ENCODE assay signal across 2 cellular contexts in the genomic region with DNA sequence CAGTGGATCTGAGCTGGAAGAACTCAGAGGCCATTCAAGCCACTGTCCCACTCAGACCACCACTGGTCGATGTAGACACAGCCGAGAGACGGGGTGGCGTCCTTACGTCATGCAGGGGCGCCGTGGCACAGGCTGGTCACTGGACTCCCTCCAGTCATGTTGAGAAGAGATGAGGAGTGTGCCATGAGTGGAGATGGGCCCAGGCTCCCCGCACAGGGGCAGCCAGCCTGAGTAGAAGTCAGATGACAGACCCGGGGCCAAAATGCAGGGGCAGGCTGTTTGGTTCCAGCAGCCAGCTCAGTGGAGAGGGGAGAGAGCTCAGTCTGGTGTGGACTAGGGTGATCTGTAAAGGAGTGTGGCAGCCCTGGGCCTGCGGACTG.
TF ChIP-seq lines count a peak whose summit lies in the region.

No MANE protein-coding gene starts in this region.

TF ChIP-seq in HEK293, 187 proteins besides CTCF, POLR2A, EP300 and RAD21:
- TF ChIP-seq, protein P1, sequence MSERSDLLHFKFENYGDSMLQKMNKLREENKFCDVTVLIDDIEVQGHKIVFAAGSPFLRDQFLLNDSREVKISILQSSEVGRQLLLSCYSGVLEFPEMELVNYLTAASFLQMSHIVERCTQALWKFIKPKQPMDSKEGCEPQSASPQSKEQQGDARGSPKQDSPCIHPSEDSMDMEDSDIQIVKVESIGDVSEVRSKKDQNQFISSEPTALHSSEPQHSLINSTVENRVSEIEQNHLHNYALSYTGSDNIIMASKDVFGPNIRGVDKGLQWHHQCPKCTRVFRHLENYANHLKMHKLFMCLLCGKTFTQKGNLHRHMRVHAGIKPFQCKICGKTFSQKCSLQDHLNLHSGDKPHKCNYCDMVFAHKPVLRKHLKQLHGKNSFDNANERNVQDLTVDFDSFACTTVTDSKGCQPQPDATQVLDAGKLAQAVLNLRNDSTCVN (tag by site-specific recombination; optimal IDR thresholded peaks at IDR 0.05): no peak
- TF ChIP-seq ZNF548 (tag by site-specific recombination; IDR thresholded peaks at IDR 0.05) (no peak), ZNF426 (tag by site-specific recombination; IDR thresholded peaks at IDR 0.05) (no peak), ZNF629 (tag by site-specific recombination; IDR thresholded peaks at IDR 0.05) (no peak)
- TF ChIP-seq, protein P2, sequence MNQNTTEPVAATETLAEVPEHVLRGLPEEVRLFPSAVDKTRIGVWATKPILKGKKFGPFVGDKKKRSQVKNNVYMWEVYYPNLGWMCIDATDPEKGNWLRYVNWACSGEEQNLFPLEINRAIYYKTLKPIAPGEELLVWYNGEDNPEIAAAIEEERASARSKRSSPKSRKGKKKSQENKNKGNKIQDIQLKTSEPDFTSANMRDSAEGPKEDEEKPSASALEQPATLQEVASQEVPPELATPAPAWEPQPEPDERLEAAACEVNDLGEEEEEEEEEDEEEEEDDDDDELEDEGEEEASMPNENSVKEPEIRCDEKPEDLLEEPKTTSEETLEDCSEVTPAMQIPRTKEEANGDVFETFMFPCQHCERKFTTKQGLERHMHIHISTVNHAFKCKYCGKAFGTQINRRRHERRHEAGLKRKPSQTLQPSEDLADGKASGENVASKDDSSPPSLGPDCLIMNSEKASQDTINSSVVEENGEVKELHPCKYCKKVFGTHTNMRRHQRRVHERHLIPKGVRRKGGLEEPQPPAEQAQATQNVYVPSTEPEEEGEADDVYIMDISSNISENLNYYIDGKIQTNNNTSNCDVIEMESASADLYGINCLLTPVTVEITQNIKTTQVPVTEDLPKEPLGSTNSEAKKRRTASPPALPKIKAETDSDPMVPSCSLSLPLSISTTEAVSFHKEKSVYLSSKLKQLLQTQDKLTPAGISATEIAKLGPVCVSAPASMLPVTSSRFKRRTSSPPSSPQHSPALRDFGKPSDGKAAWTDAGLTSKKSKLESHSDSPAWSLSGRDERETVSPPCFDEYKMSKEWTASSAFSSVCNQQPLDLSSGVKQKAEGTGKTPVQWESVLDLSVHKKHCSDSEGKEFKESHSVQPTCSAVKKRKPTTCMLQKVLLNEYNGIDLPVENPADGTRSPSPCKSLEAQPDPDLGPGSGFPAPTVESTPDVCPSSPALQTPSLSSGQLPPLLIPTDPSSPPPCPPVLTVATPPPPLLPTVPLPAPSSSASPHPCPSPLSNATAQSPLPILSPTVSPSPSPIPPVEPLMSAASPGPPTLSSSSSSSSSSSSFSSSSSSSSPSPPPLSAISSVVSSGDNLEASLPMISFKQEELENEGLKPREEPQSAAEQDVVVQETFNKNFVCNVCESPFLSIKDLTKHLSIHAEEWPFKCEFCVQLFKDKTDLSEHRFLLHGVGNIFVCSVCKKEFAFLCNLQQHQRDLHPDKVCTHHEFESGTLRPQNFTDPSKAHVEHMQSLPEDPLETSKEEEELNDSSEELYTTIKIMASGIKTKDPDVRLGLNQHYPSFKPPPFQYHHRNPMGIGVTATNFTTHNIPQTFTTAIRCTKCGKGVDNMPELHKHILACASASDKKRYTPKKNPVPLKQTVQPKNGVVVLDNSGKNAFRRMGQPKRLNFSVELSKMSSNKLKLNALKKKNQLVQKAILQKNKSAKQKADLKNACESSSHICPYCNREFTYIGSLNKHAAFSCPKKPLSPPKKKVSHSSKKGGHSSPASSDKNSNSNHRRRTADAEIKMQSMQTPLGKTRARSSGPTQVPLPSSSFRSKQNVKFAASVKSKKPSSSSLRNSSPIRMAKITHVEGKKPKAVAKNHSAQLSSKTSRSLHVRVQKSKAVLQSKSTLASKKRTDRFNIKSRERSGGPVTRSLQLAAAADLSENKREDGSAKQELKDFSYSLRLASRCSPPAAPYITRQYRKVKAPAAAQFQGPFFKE (tag by site-specific recombination; IDR thresholded peaks at IDR 0.05; ENCODE audit: borderline replicate concordance): no peak

TF ChIP-seq in K562, 482 proteins besides CTCF, POLR2A, EP300 and RAD21:
- TF ChIP-seq ZNF707 (CRISPR knock-in tag; conservative IDR thresholded peaks at IDR 0.05) (no peak), HEY1 (CRISPR knock-in tag; IDR thresholded peaks at IDR 0.05; ENCODE audit: borderline replicate concordance) (no peak), SOX6 (IDR thresholded peaks at IDR 0.05) (no peak), SIX5 (IDR thresholded peaks at IDR 0.05; ENCODE audit: borderline replicate concordance in 1 of 2, insufficient read depth in 1 of 2, low read depth in 1 of 2, low read length in 2 of 2) (no peak), ZNF217 (CRISPR knock-in tag; IDR thresholded peaks at IDR 0.05) (no peak), ZNF12 (CRISPR knock-in tag; IDR thresholded peaks at IDR 0.05) (no peak), SIRT6 (IDR thresholded peaks at IDR 0.05; ENCODE audit: low read depth, low read length) (no peak), ATF1 (CRISPR knock-in tag; IDR thresholded peaks at IDR 0.05) (no peak), ATF1 (tag; IDR thresholded peaks at IDR 0.05) (peak; percentile 53; the same call in 1 of the 2 replicates), ATF7 (IDR thresholded peaks at IDR 0.05) (peak; percentile 55; the same call in 1 of the 2 replicates)
- TF ChIP-seq, protein P3, sequence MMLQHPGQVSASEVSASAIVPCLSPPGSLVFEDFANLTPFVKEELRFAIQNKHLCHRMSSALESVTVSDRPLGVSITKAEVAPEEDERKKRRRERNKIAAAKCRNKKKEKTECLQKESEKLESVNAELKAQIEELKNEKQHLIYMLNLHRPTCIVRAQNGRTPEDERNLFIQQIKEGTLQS (IDR thresholded peaks at IDR 0.05): 0 out of 2 replicates have a peak, but pooled peaks have one; percentile 12
- TF ChIP-seq, protein P3 (CRISPR knock-in tag; conservative IDR thresholded peaks at IDR 0.05): no peak
- TF ChIP-seq, protein P4, sequence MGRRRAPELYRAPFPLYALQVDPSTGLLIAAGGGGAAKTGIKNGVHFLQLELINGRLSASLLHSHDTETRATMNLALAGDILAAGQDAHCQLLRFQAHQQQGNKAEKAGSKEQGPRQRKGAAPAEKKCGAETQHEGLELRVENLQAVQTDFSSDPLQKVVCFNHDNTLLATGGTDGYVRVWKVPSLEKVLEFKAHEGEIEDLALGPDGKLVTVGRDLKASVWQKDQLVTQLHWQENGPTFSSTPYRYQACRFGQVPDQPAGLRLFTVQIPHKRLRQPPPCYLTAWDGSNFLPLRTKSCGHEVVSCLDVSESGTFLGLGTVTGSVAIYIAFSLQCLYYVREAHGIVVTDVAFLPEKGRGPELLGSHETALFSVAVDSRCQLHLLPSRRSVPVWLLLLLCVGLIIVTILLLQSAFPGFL (CRISPR knock-in tag; IDR thresholded peaks at IDR 0.05): no peak
- TF ChIP-seq, protein P5, sequence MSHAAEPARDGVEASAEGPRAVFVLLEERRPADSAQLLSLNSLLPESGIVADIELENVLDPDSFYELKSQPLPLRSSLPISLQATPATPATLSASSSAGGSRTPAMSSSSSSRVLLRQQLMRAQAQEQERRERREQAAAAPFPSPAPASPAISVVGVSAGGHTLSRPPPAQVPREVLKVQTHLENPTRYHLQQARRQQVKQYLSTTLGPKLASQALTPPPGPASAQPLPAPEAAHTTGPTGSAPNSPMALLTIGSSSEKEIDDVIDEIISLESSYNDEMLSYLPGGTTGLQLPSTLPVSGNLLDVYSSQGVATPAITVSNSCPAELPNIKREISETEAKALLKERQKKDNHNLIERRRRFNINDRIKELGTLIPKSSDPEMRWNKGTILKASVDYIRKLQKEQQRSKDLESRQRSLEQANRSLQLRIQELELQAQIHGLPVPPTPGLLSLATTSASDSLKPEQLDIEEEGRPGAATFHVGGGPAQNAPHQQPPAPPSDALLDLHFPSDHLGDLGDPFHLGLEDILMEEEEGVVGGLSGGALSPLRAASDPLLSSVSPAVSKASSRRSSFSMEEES (CRISPR knock-in tag; IDR thresholded peaks at IDR 0.05): no peak
